Comparison of ENCODE assay signal across 21 cellular contexts in the genomic region with DNA sequence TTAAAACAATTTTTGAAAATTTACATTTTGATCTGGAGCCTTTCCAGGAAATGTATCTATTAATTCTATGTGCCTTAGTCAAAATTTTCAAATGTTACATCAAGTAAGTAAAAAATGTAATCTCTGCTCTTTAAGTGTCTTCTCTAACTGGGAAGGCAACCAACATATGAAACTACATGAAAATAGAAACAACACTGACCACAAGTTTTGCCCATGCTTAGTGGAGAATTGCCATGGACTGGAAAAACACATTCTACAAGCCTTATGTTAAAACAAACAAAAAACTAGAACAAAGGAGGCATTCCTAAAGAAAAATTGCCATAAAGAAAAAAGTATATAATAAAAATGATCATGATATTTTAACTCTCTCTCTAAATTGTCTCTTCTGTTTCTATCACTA.
DNase-seq lines count a peak whose midpoint lies in the region; ATAC-seq and TF ChIP-seq lines count a peak whose summit lies in the region.
"Had no signal": no experiment of that assay in that cellular context is flagged by ENCODE, and none has a peak within 500 bp of the region (broad histone marks: within the 10 kb centered on the region; RNA-seq: fewer than 3 reads in every experiment).

No MANE protein-coding gene starts in this region.

- H3K9ac ChIP-seq in KMS-11 (peak overlapping the region; percentile 16; the same call in 1 of the 2 replicates), adipocyte (ENCODE audit: low read length) (no peak overlapping the region), smooth muscle cell (ENCODE audit: low read depth) (no peak overlapping the region)

- intact Hi-C loops in gastrocnemius medialis (cut with DNase I; ENCODE audit: low total_unique reads) = no loop called here

- H3K4me2 ChIP-seq in KMS-11 (peak overlapping the region; percentile 94), smooth muscle cell (peak overlapping the region; percentile 7)
- H3K4me2 ChIP-seq: A549 had no signal

- ATAC-seq in gastrocnemius medialis = no peak
- ATAC-seq: A549, HepG2, K562 had no signal

- H3K27me3 ChIP-seq in KMS-11 (ENCODE audit: insufficient read depth, low read depth) (no peaks in the 10 kb centered on the region), adipocyte (replicated peaks; ENCODE audit: control insufficient read depth, insufficient read depth, low read length) (no peaks in the 10 kb centered on the region), smooth muscle cell (ENCODE audit: low read depth) (no peaks in the 10 kb centered on the region), gastrocnemius medialis (no peaks in the 10 kb centered on the region)
- H3K27me3 ChIP-seq: Peyer's patch had no signal

- H2AFZ ChIP-seq in KMS-11 (ENCODE audit: low read depth) (peak overlapping the region; percentile 4; the same call in 1 of the 2 replicates), smooth muscle cell (ENCODE audit: low read depth) (no peak overlapping the region)

- H3K9me3 ChIP-seq in adipocyte (ENCODE audit: control insufficient read depth, low read length) (no peaks in the 10 kb centered on the region), smooth muscle cell (replicated peaks; ENCODE audit: low read depth) (no peaks in the 10 kb centered on the region), gastrocnemius medialis (no peaks in the 10 kb centered on the region)
- H3K9me3 ChIP-seq: A549, Peyer's patch had no signal

- H3K36me3 ChIP-seq in KMS-11 (ENCODE audit: insufficient read depth) = no peaks in the 10 kb centered on the region
- H3K36me3 ChIP-seq in adipocyte (ENCODE audit: control insufficient read depth, insufficient read depth, low read length, severe bottlenecking) = no peaks in the 10 kb centered on the region
- no peaks in the 10 kb centered on the region for H3K36me3 ChIP-seq in smooth muscle cell (ENCODE audit: low read depth)
- no peaks in the 10 kb centered on the region for H3K36me3 ChIP-seq in gastrocnemius medialis
- H3K36me3 ChIP-seq: Peyer's patch had no signal

- H3K79me2 ChIP-seq in KMS-11 (ENCODE audit: insufficient read depth, low read depth) = no peaks in the 10 kb centered on the region
- H3K79me2 ChIP-seq in smooth muscle cell (ENCODE audit: low read depth) = no peaks in the 10 kb centered on the region

- peak; percentile 42 for DNase-seq in adipocyte (ENCODE audit: low read depth)
- DNase-seq in choroid plexus epithelial cell (ENCODE audit: low read depth) = peak; percentile 13
- DNase-seq in smooth muscle cell (lab: John Stamatoyannopoulos, UW; ENCODE audit: unreplicated experiment) = no peak
- no peak for DNase-seq in gastrocnemius medialis
- DNase-seq in activated CD4-positive, alpha-beta T cell treated with anti-CD3 and anti-CD28 coated beads for 1 hour = no peak
- DNase-seq in NCI-H1417 (lab: John Stamatoyannopoulos, UW) = no peak
- DNase-seq: GDM1; NCI-H1092 treated with DMSO at 0.1 percent for 48 hours; NCI-H146; NCI-H2029; NCI-H510A treated with DMSO at 0.1 percent for 48 hours; NCI-H748 treated with DMSO at 0.1 percent for 48 hours; NK-92 treated with Interleukin-12 subunit alpha and Interleukin-12 subunit beta, amount 100 ng/mL, for 24 hours; Peyer's patch; Right ventricle myocardium superior; SW 1271 had no signal

- H4K20me1 ChIP-seq in KMS-11 (ENCODE audit: insufficient read depth) (no peaks in the 10 kb centered on the region; the same call in 1 of the 2 replicates), smooth muscle cell (ENCODE audit: low read depth) (no peaks in the 10 kb centered on the region)

- H3K4me1 ChIP-seq in KMS-11 (ENCODE audit: low read depth, poor library complexity, severe bottlenecking) = peaks cover 49% of the 10 kb centered on the region
- peaks cover 6% of the 10 kb centered on the region for H3K4me1 ChIP-seq in adipocyte (ENCODE audit: control insufficient read depth, insufficient read depth, low read length)
- H3K4me1 ChIP-seq in smooth muscle cell (ENCODE audit: low read depth) = no peaks in the 10 kb centered on the region
- no peaks in the 10 kb centered on the region for H3K4me1 ChIP-seq in gastrocnemius medialis
- H3K4me1 ChIP-seq: A549, Peyer's patch had no signal

- in situ Hi-C loops in gastrocnemius medialis (cut with MboI; ENCODE audit: low sequenced_read_pairs in 4 of 4) = no loop called here

- no peak for TF ChIP-seq POLR2A in gastrocnemius medialis (IDR thresholded peaks at IDR 0.05)

- H3F3A ChIP-seq in smooth muscle cell (ENCODE audit: low read depth) = no peaks in the 10 kb centered on the region

- H3K27ac ChIP-seq in KMS-11 (peak overlapping the region; percentile 65), smooth muscle cell (ENCODE audit: low read depth) (peak overlapping the region; percentile 4), gastrocnemius medialis (no peak overlapping the region)
- H3K27ac ChIP-seq: A549, HL-60, Peyer's patch had no signal

- TF ChIP-seq CTCF in KMS-11 (conservative IDR thresholded peaks at IDR 0.05; ENCODE audit: low read depth, low read length) = no peak
- no peak for TF ChIP-seq CTCF in choroid plexus epithelial cell (conservative IDR thresholded peaks at IDR 0.05; ENCODE audit: low read depth, low read length)
- TF ChIP-seq CTCF in smooth muscle cell (IDR thresholded peaks at IDR 0.05; ENCODE audit: borderline replicate concordance, insufficient read depth, poor library complexity, severe bottlenecking) = no peak
- TF ChIP-seq CTCF in gastrocnemius medialis (IDR thresholded peaks at IDR 0.05 in 4 of 5, conservative IDR thresholded peaks at IDR 0.05 in 1 of 5) = no peak

- H3K4me3 ChIP-seq in KMS-11 (IDR thresholded peaks at IDR 0.05; ENCODE audit: insufficient read depth, low read depth, low read length) = no peak overlapping the region
- H3K4me3 ChIP-seq in adipocyte (ENCODE audit: low read length) = no peak overlapping the region
- no peak overlapping the region for H3K4me3 ChIP-seq in choroid plexus epithelial cell (ENCODE audit: low read depth, low read length)
- H3K4me3 ChIP-seq in smooth muscle cell = no peak overlapping the region
- no peak overlapping the region for H3K4me3 ChIP-seq in gastrocnemius medialis
- H3K4me3 ChIP-seq: A549, K562, Peyer's patch had no signal

Comparison
In these comparisons a context has a peak if more than half of its experiments do, and no peak if none do; other contexts are left out.
1. H3K27ac ChIP-seq: peak in KMS-11 (single experiment) and smooth muscle cell (single experiment); none in gastrocnemius medialis (0 of 4).
2. DNase-seq: peak in adipocyte (single experiment) and choroid plexus epithelial cell (single experiment); none in smooth muscle cell (single experiment), gastrocnemius medialis (0 of 2), activated CD4-positive, alpha-beta T cell treated with anti-CD3 and anti-CD28 coated beads for 1 hour (single experiment) and NCI-H1417 (0 of 3).